In the genomic region with DNA sequence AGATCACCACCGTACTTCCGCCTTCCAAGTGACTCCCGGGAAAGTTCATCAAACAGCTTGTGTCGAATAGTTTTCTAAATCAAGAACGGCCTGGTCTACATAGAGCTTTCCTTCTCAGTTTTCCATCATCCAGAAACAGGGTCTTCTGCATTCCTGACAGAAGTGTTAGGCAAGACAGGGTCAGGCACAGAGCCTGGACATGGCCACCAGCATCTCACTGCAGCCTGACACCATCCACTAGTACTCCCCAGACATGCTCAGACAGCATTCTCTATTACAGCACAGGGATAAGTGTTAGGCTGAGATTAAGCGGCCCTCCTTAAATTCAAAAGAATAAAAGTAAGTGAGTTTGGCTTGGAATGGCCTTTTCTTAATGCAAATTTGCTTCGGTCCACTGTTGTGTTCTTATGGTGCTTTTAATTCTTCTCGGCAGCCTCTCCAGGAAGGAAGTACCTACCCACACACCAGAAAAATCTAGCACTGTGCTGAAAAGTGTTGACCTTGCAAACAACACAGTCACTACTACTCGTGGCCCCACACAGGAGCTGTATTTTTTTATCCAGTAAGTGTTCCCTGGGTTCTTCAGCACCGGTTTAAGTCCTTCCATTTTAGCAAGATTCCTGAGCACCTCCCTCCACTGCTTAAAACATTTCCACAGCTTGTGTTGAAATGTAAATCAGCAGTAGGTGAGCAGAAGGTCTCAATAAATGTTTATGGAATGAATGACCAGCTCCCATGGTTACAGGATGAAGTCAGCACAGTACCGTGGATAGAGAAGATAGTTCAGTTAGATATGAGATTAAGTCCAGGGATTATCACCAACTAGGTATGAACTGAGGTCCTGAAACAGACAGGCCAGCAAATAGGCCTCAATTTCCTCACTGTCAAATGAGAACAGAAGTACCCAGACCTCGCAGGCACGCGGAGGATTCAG, we compare ENCODE assay signal across 1 cellular context.
TF ChIP-seq lines count a peak whose summit lies in the region.

No MANE protein-coding gene starts in this region.

TF ChIP-seq in HepG2, 621 proteins besides CTCF, POLR2A, EP300 and RAD21:
- TF ChIP-seq NFIB (CRISPR knock-in tag; IDR thresholded peaks at IDR 0.05; ENCODE audit: borderline replicate concordance), result no peak
- no peak for TF ChIP-seq SNAI1 (CRISPR knock-in tag; IDR thresholded peaks at IDR 0.05; ENCODE audit: borderline replicate concordance)
- TF ChIP-seq KMT2A (CRISPR knock-in tag; IDR thresholded peaks at IDR 0.05), result no peak
- no peak for TF ChIP-seq ZNF441 (CRISPR knock-in tag; IDR thresholded peaks at IDR 0.05; ENCODE audit: borderline replicate concordance)
- no peak for TF ChIP-seq ARHGAP35 (CRISPR knock-in tag; IDR thresholded peaks at IDR 0.05; ENCODE audit: borderline replicate concordance)
- TF ChIP-seq, protein P1, sequence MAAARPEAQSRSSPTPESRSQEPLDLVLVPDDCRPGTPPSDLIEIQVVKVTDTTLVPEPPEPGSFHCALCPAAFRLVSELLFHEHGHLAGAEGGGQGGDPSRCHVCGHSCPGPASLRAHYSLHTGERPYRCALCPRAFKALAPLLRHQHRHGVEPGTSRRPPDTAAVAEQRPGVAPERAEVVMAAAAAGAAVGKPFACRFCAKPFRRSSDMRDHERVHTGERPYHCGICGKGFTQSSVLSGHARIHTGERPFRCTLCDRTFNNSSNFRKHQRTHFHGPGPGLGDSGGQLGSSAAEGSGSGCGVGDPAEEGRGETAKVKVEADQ (CRISPR knock-in tag; IDR thresholded peaks at IDR 0.05; ENCODE audit: borderline replicate concordance), result no peak
- TF ChIP-seq MTA1 (CRISPR knock-in tag; IDR thresholded peaks at IDR 0.05; ENCODE audit: borderline replicate concordance), result no peak
